Comparison of ENCODE assay signal across 16 cellular contexts in the genomic region with DNA sequence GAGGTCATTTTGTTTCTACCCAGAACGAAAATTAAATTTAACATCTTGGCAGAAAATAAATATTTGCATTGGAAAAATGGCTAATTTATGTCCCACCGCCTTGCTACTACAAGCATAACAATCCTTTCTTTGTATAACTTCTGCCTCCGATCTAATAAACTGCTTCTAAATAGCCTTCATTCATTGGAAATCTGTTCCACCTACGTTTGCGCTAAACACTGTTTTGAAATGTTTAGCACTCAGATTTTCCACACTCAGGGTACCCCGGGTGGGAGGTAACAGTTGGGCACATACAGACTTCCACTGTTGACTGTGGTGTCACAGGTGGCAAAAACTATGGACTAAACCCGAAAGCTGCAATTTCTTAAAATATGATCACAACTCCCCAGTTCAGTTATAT.
"Had no signal": no experiment of that assay in that cellular context is flagged by ENCODE, and none has a peak within 500 bp of the region (broad histone marks: within the 10 kb centered on the region; RNA-seq: fewer than 3 reads in every experiment).

No MANE protein-coding gene starts in this region.

- H3K9me3 ChIP-seq: psoas muscle, stomach had no signal

- H3K27me3 Mint-ChIP-seq: activated naive CD8-positive, alpha-beta T cell treated with anti-CD3 and anti-CD28 coated beads for 36 hours had no signal

- H3K4me3 ChIP-seq: cardiac muscle cell, psoas muscle, skin epidermis, stomach had no signal

- H3K9me3 Mint-ChIP-seq: activated naive CD8-positive, alpha-beta T cell treated with anti-CD3 and anti-CD28 coated beads for 36 hours; activated T-helper 1 cell treated with anti-CD3 and anti-CD28 coated beads, Interleukin-12 subunit alpha, Interleukin-12 subunit beta, Interleukin-2, Interleukin-4 antibody, amounts not matched to agents 30 ng/mL and 10 ng/mL and 1 ng/mL, durations not matched to agents 14 hours and 24 hours and 36 hours; mesothelial cell of epicardium; nephron; stimulated activated effector memory CD8-positive, alpha-beta T cell treated with anti-CD3 and anti-CD28 coated beads, Interleukin-12 subunit alpha, Interleukin-12 subunit beta, amount 100 ng/mL, for 72 hours had no signal

- ATAC-seq: activated CD4-positive, alpha-beta T cell treated with anti-CD3 and anti-CD28 coated beads for 36 hours; left lobe of liver; psoas muscle; right cardiac atrium; stimulated activated effector memory CD8-positive, alpha-beta T cell treated with anti-CD3 and anti-CD28 coated beads, Interleukin-12 subunit alpha, Interleukin-12 subunit beta, amount 100 ng/mL, for 72 hours had no signal

- DNase-seq: activated CD4-positive, alpha-beta T cell treated with anti-CD3 and anti-CD28 coated beads for 36 hours; activated CD4-positive, alpha-beta T cell treated with anti-CD3 and anti-CD28 coated beads, Interleukin-2, amount 50 U/mL, for 48 hours; activated gamma-delta T cell treated with Interleukin-2 at 50 U/mL for 16 hours; activated naive CD8-positive, alpha-beta T cell treated with anti-CD3 and anti-CD28 coated beads for 36 hours; amniotic stem cell; psoas muscle; right cardiac atrium; stimulated activated CD4-positive, alpha-beta T cell treated with anti-CD3 and anti-CD28 coated beads, Interleukin-4, amount 100 ng/mL, for 1 hour; stomach had no signal

- H3K4me1 Mint-ChIP-seq: activated CD4-positive, alpha-beta T cell treated with anti-CD3 and anti-CD28 coated beads for 36 hours; activated naive CD8-positive, alpha-beta T cell treated with anti-CD3 and anti-CD28 coated beads for 36 hours; stimulated activated effector memory CD8-positive, alpha-beta T cell treated with anti-CD3 and anti-CD28 coated beads, Interleukin-12 subunit alpha, Interleukin-12 subunit beta, amount 100 ng/mL, for 72 hours had no signal

- H3K4me1 ChIP-seq: psoas muscle had no signal

- H3K27ac Mint-ChIP-seq: activated CD4-positive, alpha-beta T cell treated with anti-CD3 and anti-CD28 coated beads for 36 hours; activated naive CD8-positive, alpha-beta T cell treated with anti-CD3 and anti-CD28 coated beads for 36 hours; activated T-helper 1 cell treated with anti-CD3 and anti-CD28 coated beads, Interleukin-12 subunit alpha, Interleukin-12 subunit beta, Interleukin-2, Interleukin-4 antibody, amounts not matched to agents 30 ng/mL and 10 ng/mL and 1 ng/mL, durations not matched to agents 14 hours and 24 hours and 36 hours; mesothelial cell of epicardium; stimulated activated effector memory CD8-positive, alpha-beta T cell treated with anti-CD3 and anti-CD28 coated beads, Interleukin-12 subunit alpha, Interleukin-12 subunit beta, amount 100 ng/mL, for 72 hours had no signal

- H3K36me3 Mint-ChIP-seq: activated naive CD8-positive, alpha-beta T cell treated with anti-CD3 and anti-CD28 coated beads for 36 hours; stimulated activated effector memory CD8-positive, alpha-beta T cell treated with anti-CD3 and anti-CD28 coated beads, Interleukin-12 subunit alpha, Interleukin-12 subunit beta, amount 100 ng/mL, for 72 hours had no signal

- H3K27me3 ChIP-seq: cardiac muscle cell, stomach had no signal

- H3K4me3 Mint-ChIP-seq: activated CD4-positive, alpha-beta T cell treated with anti-CD3 and anti-CD28 coated beads for 36 hours; activated naive CD8-positive, alpha-beta T cell treated with anti-CD3 and anti-CD28 coated beads for 36 hours; activated T-helper 1 cell treated with anti-CD3 and anti-CD28 coated beads, Interleukin-12 subunit alpha, Interleukin-12 subunit beta, Interleukin-2, Interleukin-4 antibody, amounts not matched to agents 30 ng/mL and 10 ng/mL and 1 ng/mL, durations not matched to agents 14 hours and 24 hours and 36 hours; mesothelial cell of epicardium; nephron; stimulated activated effector memory CD8-positive, alpha-beta T cell treated with anti-CD3 and anti-CD28 coated beads, Interleukin-12 subunit alpha, Interleukin-12 subunit beta, amount 100 ng/mL, for 72 hours had no signal

- H3K27ac ChIP-seq: cardiac muscle cell, psoas muscle, skin epidermis, stomach had no signal
